Comparison of ENCODE assay signal across 21 cellular contexts in the genomic region with DNA sequence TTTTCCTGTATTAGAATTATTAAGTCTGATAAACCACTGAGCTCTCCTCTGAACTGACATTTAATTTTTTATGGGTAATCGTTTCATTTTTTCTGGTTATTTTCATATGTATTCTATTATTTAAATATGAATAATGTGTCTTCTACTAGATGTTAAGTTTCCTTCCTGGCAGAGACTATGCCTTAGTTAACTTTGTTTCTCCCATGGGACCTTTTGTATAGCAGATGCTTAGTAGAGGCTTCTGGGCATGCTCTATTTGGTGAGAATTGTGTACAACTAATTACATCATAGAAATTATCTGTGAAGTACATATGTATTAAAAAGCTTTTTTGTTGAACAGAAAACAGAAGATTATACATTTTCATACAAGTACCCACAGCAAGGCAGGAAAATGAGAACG.
"Had no signal": no experiment of that assay in that cellular context is flagged by ENCODE, and none has a peak within 500 bp of the region (broad histone marks: within the 10 kb centered on the region; RNA-seq: fewer than 3 reads in every experiment).

No MANE protein-coding gene starts in this region.

- H3K36me3 Mint-ChIP-seq: WTC11 had no signal

- H3K4me3 ChIP-seq: cardiac muscle cell, esophagus muscularis mucosa, thoracic aorta, upper lobe of left lung had no signal

- H3K4me1 Mint-ChIP-seq: activated CD8-positive, alpha-beta memory T cell treated with anti-CD3 and anti-CD28 coated beads, Interleukin-2, amount 10 ng/mL, durations not matched to agents 7 days and 5 days; activated T-helper 17 cell treated with anti-CD3 and anti-CD28 coated beads, Interleukin-2, amount 50 U/mL, for 72 hours; nephron progenitor cell; stimulated activated naive B cell treated with anti-CD40 and anti-IgM and Interleukin-4, amounts not matched to agents 10 μg/mL and 1 μg/mL and 100 μg/mL, for 72 hours; WTC11 had no signal

- DNase-seq: activated CD4-positive, alpha-beta memory T cell treated with anti-CD3 and anti-CD28 coated beads for 36 hours; activated CD4-positive, alpha-beta T cell treated with anti-CD3 and anti-CD28 coated beads for 4 hours; activated CD8-positive, alpha-beta memory T cell treated with anti-CD3 and anti-CD28 coated beads, Interleukin-2, amount 10 ng/mL, durations not matched to agents 7 days and 5 days; activated naive CD4-positive, alpha-beta T cell; activated naive CD8-positive, alpha-beta T cell treated with anti-CD3 and anti-CD28 coated beads for 36 hours; amniotic stem cell; effector memory CD4-positive, alpha-beta T cell; hypothalamus; islet precursor cell; midbrain; nephron progenitor cell; occipital lobe; retina; stimulated activated naive B cell treated with anti-CD40 and anti-IgM and Interleukin-4, amounts not matched to agents 10 μg/mL and 1 μg/mL and 100 μg/mL, for 72 hours; upper lobe of left lung had no signal

- H3K4me3 Mint-ChIP-seq: activated CD4-positive, alpha-beta memory T cell treated with anti-CD3 and anti-CD28 coated beads for 36 hours; activated CD8-positive, alpha-beta memory T cell treated with anti-CD3 and anti-CD28 coated beads, Interleukin-2, amount 10 ng/mL, durations not matched to agents 7 days and 5 days; activated naive CD8-positive, alpha-beta T cell treated with anti-CD3 and anti-CD28 coated beads for 36 hours; activated T-helper 17 cell treated with anti-CD3 and anti-CD28 coated beads, Interleukin-2, amount 50 U/mL, for 72 hours; dendritic cell treated with granulocyte-macrophage colony-stimulating factor and Interleukin-4, amounts not matched to agents 40 ng/mL and 50 ng/mL, for 4 days; nephron progenitor cell; stimulated activated naive B cell treated with anti-CD40 and anti-IgM and Interleukin-4, amounts not matched to agents 10 μg/mL and 1 μg/mL and 100 μg/mL, for 72 hours; WTC11 had no signal

- H3K27ac Mint-ChIP-seq: activated CD4-positive, alpha-beta memory T cell treated with anti-CD3 and anti-CD28 coated beads for 36 hours; activated CD8-positive, alpha-beta memory T cell treated with anti-CD3 and anti-CD28 coated beads, Interleukin-2, amount 10 ng/mL, durations not matched to agents 7 days and 5 days; activated naive CD8-positive, alpha-beta T cell treated with anti-CD3 and anti-CD28 coated beads for 36 hours; activated T-helper 17 cell treated with anti-CD3 and anti-CD28 coated beads, Interleukin-2, amount 50 U/mL, for 72 hours; dendritic cell treated with granulocyte-macrophage colony-stimulating factor and Interleukin-4, amounts not matched to agents 40 ng/mL and 50 ng/mL, for 4 days; nephron progenitor cell; stimulated activated naive B cell treated with anti-CD40 and anti-IgM and Interleukin-4, amounts not matched to agents 10 μg/mL and 1 μg/mL and 100 μg/mL, for 72 hours; WTC11 had no signal

- H3K27me3 Mint-ChIP-seq: activated CD4-positive, alpha-beta memory T cell treated with anti-CD3 and anti-CD28 coated beads for 36 hours; activated CD8-positive, alpha-beta memory T cell treated with anti-CD3 and anti-CD28 coated beads, Interleukin-2, amount 10 ng/mL, durations not matched to agents 7 days and 5 days; activated naive CD8-positive, alpha-beta T cell treated with anti-CD3 and anti-CD28 coated beads for 36 hours; activated T-helper 17 cell treated with anti-CD3 and anti-CD28 coated beads, Interleukin-2, amount 50 U/mL, for 72 hours; dendritic cell treated with granulocyte-macrophage colony-stimulating factor and Interleukin-4, amounts not matched to agents 40 ng/mL and 50 ng/mL, for 4 days; stimulated activated naive B cell treated with anti-CD40 and anti-IgM and Interleukin-4, amounts not matched to agents 10 μg/mL and 1 μg/mL and 100 μg/mL, for 72 hours had no signal

- H3K9me3 Mint-ChIP-seq: activated CD4-positive, alpha-beta memory T cell treated with anti-CD3 and anti-CD28 coated beads for 36 hours; activated naive CD8-positive, alpha-beta T cell treated with anti-CD3 and anti-CD28 coated beads for 36 hours; activated T-helper 17 cell treated with anti-CD3 and anti-CD28 coated beads, Interleukin-2, amount 50 U/mL, for 72 hours; dendritic cell treated with granulocyte-macrophage colony-stimulating factor and Interleukin-4, amounts not matched to agents 40 ng/mL and 50 ng/mL, for 4 days; nephron progenitor cell; stimulated activated naive B cell treated with anti-CD40 and anti-IgM and Interleukin-4, amounts not matched to agents 10 μg/mL and 1 μg/mL and 100 μg/mL, for 72 hours; WTC11 had no signal
